In the genomic region with DNA sequence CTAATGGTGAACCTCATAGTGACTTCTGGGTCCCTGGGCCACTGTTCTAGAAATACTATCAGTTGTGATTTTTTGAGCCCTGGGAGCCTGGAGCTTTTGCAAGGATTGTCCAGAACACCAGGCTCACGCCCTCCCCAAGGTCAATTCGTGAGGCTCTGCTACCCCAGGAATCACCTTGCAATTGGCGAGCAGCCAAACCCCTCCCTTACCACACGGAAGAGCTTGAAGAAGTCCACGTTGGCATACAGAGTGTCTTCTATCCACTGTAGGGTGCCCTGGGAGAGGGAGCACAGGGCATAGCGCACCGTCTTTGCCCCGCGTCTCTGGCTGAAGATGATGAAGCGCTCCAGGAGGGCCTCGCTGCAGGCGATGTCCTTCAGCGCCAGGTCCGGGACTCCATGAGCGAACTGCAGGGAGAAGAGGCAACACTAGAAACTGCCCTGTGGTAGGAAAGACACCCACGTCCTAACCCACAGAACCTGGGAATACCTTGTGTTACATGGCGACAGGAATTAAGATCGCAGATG, we compare ENCODE assay signal across 18 cellular contexts. TPM values are rescaled to one million over a fixed set of nuclear protein-coding genes. Genes with fewer than 3 reads are reported as not detected.
DNase-seq lines count a peak whose midpoint lies in the region; ATAC-seq, FAIRE-seq and TF ChIP-seq lines count a peak whose summit lies in the region.
"Had no signal": no experiment of that assay in that cellular context is flagged by ENCODE, and none has a peak within 500 bp of the region (broad histone marks: within the 10 kb centered on the region; RNA-seq: fewer than 3 reads in every experiment).

No MANE protein-coding gene starts in this region.

- H3K79me2 ChIP-seq in H1 (ENCODE audit: control insufficient read depth in 1 of 2, insufficient read depth in 2 of 2, low read length in 2 of 2) (no peaks in the 10 kb centered on the region), parathyroid adenoma (no peaks in the 10 kb centered on the region)

- TF ChIP-seq EP300 in H1 (IDR thresholded peaks at IDR 0.05; ENCODE audit: borderline replicate concordance in 1 of 2, low read depth in 2 of 2, low read length in 2 of 2): no peak

- TF ChIP-seq RAD21 in H1 (IDR thresholded peaks at IDR 0.05 in 1 of 2, conservative IDR thresholded peaks at IDR 0.05 in 1 of 2; ENCODE audit: low read depth in 2 of 2, low read length in 2 of 2): no peak

- H3K9me3 ChIP-seq in right cardiac atrium (ENCODE audit: control insufficient read depth, low read length) (no peaks in the 10 kb centered on the region), H1 (ENCODE audit: insufficient read depth in 2 of 2, low read depth in 1 of 2, low read length in 1 of 2) (no peaks in the 10 kb centered on the region), parathyroid adenoma (ENCODE audit: control insufficient read depth, low read length) (no peaks in the 10 kb centered on the region), body of pancreas (no peaks in the 10 kb centered on the region)
- H3K9me3 ChIP-seq: A549 had no signal

- H2BK15ac ChIP-seq in H1 (ENCODE audit: low read length): no peak overlapping the region

- H3K14ac ChIP-seq in H1 (ENCODE audit: insufficient read length): no peak overlapping the region

- CTCF ChIA-PET in H1 (lab: Charles Lee; ENCODE audit: partially characterized antibody): interaction anchor here (1.1 to 1.9 kb wide), 2 partner anchors 20 to 33 kb away, joined by 3 to 4 read pairs; no protein-coding TSS in a partner anchor

- H2AK5ac ChIP-seq in H1 (ENCODE audit: low read depth, low read length): no peak overlapping the region

- no peak overlapping the region for H3K18ac ChIP-seq in H1 (ENCODE audit: extremely low read depth, low read length)

- no peak overlapping the region for H2BK5ac ChIP-seq in H1 (ENCODE audit: low read depth, low read length)

- H3K79me1 ChIP-seq in H1 (ENCODE audit: low read depth, low read length): no peaks in the 10 kb centered on the region

- DNase-seq in right cardiac atrium (peak; percentile 26 to 59 (median 55)), left cardiac atrium (no peak), H1 (ENCODE audit: low read depth in 1 of 2, low spot score in 2 of 2) (no peak), ureter (ENCODE audit: low spot score) (no peak), body of pancreas (no peak), T-helper 2 cell (no peak)
- DNase-seq: Calu3, Kasumi-1, NCI-H1417 treated with DMSO at 0.1 percent for 48 hours, NCI-H2029, NCI-H226, NCI-H526 had no signal

- no peak overlapping the region for H3K4me3 ChIP-seq in right cardiac atrium (ENCODE audit: low read length)
- H3K4me3 ChIP-seq in H1 (ENCODE audit: extremely low read depth in 1 of 4, insufficient read depth in 2 of 4, low read depth in 3 of 4, low read length in 4 of 4): no peak overlapping the region
- no peak overlapping the region for H3K4me3 ChIP-seq in parathyroid adenoma (ENCODE audit: low read depth, low read length)
- H3K4me3 ChIP-seq in body of pancreas: no peak overlapping the region
- H3K4me3 ChIP-seq: A549 had no signal

- H2BK12ac ChIP-seq in H1 (ENCODE audit: low read depth, low read length): no peak overlapping the region

- WGBS in right cardiac atrium: 91% methylated on average over 18 of the region's 18 CpGs
- 90% methylated on average over 16 of the region's 18 CpGs; no CpG with 5 or more reads in 1 of the 2 experiments for WGBS in H1 (ENCODE audit: extremely low coverage in 1 of 2, insufficient coverage in 1 of 2, insufficient read length in 1 of 2, insufficient replicate concordance in 2 of 2, low coverage in 1 of 2, low lambda C conversion rate in 2 of 2, missing lambda C conversion rate in 1 of 2), 2 experiments
- WGBS in body of pancreas, 2 donors: 74 to 80% methylated on average over 18 of the region's 18 CpGs

- H4K20me1 ChIP-seq in H1 (replicated peaks in 1 of 2; ENCODE audit: control insufficient read depth in 1 of 2, insufficient read depth in 2 of 2, low read length in 2 of 2): no peaks in the 10 kb centered on the region

- no peak overlapping the region for H3K27ac ChIP-seq in right cardiac atrium (ENCODE audit: low read length)
- H3K27ac ChIP-seq in H1 (ENCODE audit: low read depth, low read length): no peak overlapping the region
- H3K27ac ChIP-seq in parathyroid adenoma: peak overlapping the region; percentile 99
- no peak overlapping the region for H3K27ac ChIP-seq in body of pancreas
- H3K27ac ChIP-seq: A549 had no signal

- H3K27me3 ChIP-seq in right cardiac atrium (ENCODE audit: control insufficient read depth, insufficient read depth) (no peaks in the 10 kb centered on the region), H1 (replicated peaks in 1 of 4; ENCODE audit: control insufficient read depth in 3 of 4, extremely low read depth in 1 of 4, insufficient read depth in 3 of 4, low read length in 3 of 4) (no peaks in the 10 kb centered on the region; a peak in 2 of 7 replicates), parathyroid adenoma (ENCODE audit: control insufficient read depth, insufficient read depth, low read length) (no peaks in the 10 kb centered on the region), body of pancreas (no peaks in the 10 kb centered on the region)

- H2BK20ac ChIP-seq in H1 (ENCODE audit: low read length): no peak overlapping the region

- H2BK120ac ChIP-seq in H1 (replicated peaks; ENCODE audit: low read depth, low read length): no peak overlapping the region

- H3K23ac ChIP-seq in H1 (ENCODE audit: insufficient read length): no peak overlapping the region

- no peak for FAIRE-seq in H1 (lab: Jason Lieb, UNC)
- FAIRE-seq: A549, H54, HepG2 had no signal

- H3K9ac ChIP-seq in H1 (replicated peaks in 1 of 4; ENCODE audit: extremely low read depth in 1 of 4, low read depth in 3 of 4, low read length in 3 of 4): no peak overlapping the region
- no peak overlapping the region for H3K9ac ChIP-seq in parathyroid adenoma

- H3K56ac ChIP-seq in H1 (replicated peaks; ENCODE audit: insufficient read length, low read depth, low read length): no peak overlapping the region

- TF ChIP-seq POLR2A in H1 (IDR thresholded peaks at IDR 0.05; ENCODE audit: control extremely low read depth in 1 of 2, low read depth in 2 of 2, low read length in 2 of 2): no peak
- no peak for TF ChIP-seq POLR2A in body of pancreas (IDR thresholded peaks at IDR 0.05)

- H3K36me3 ChIP-seq in H1 (ENCODE audit: control insufficient read depth in 2 of 4, insufficient read depth in 4 of 4, low read length in 3 of 4) (no peaks in the 10 kb centered on the region), parathyroid adenoma (ENCODE audit: control insufficient read depth, insufficient read depth, low read length) (no peaks in the 10 kb centered on the region), body of pancreas (replicated peaks in 1 of 2; ENCODE audit: insufficient read depth in 1 of 2, low read depth in 2 of 2) (no peaks in the 10 kb centered on the region)

- intact Hi-C loops in right cardiac atrium (cut with DNase I): no loop called here
- intact Hi-C loops in left cardiac atrium (cut with DNase I): no loop called here
- intact Hi-C loops in body of pancreas (cut with DNase I): no loop called here

- POLR2A ChIA-PET in H1 (lab: Charles Lee; ENCODE audit: partially characterized antibody): no interaction called here

- no peak overlapping the region for H4K91ac ChIP-seq in H1 (replicated peaks; ENCODE audit: insufficient read length, low read length)

- ATAC-seq in right cardiac atrium (no peak), left cardiac atrium (no peak), GM18498 (IDR thresholded peaks at IDR 0.05; ENCODE audit: unreplicated experiment) (no peak), body of pancreas (no peak)
- ATAC-seq: A549, HepG2 had no signal

- H3K4me2 ChIP-seq in H1 (ENCODE audit: insufficient read depth in 1 of 2, low read depth in 2 of 2, low read length in 2 of 2): no peak overlapping the region
- H3K4me2 ChIP-seq in parathyroid adenoma (ENCODE audit: low read length): no peak overlapping the region
- H3K4me2 ChIP-seq: A549 had no signal

- H3K4me1 ChIP-seq in right cardiac atrium (ENCODE audit: control insufficient read depth, insufficient read depth, low read length) (peaks cover 10% of the 10 kb centered on the region), H1 (replicated peaks in 1 of 4; ENCODE audit: control insufficient read depth in 3 of 4, insufficient read depth in 4 of 4, low read length in 3 of 4) (peaks cover 0 to 8% (median 6%) of the 10 kb centered on the region in 4 experiments; a peak in 5 of 7 replicates), parathyroid adenoma (peaks cover 68% of the 10 kb centered on the region), body of pancreas (peaks cover 12% of the 10 kb centered on the region)

- no peak overlapping the region for H2AFZ ChIP-seq in H1 (ENCODE audit: low read length)
- no peak overlapping the region for H2AFZ ChIP-seq in parathyroid adenoma

- no peak overlapping the region for H4K5ac ChIP-seq in H1 (ENCODE audit: insufficient read length, low read depth, low read length)

- no peak overlapping the region for H3K4ac ChIP-seq in H1 (replicated peaks; ENCODE audit: insufficient read length, low read depth, low read length)

- peak overlapping the region; percentile 9; the same call in 1 of the 2 replicates for H4K8ac ChIP-seq in H1 (ENCODE audit: extremely low read depth, insufficient read depth, low read length)

- no peaks in the 10 kb centered on the region for H3K23me2 ChIP-seq in H1 (ENCODE audit: low read depth, low read length)

- no peak for TF ChIP-seq CTCF in H1 (IDR thresholded peaks at IDR 0.05; ENCODE audit: control extremely low read depth in 1 of 3, insufficient read depth in 1 of 3, low read depth in 1 of 3, low read length in 3 of 3)
- TF ChIP-seq CTCF in parathyroid adenoma (IDR thresholded peaks at IDR 0.05): no peak
- no peak for TF ChIP-seq CTCF in body of pancreas (IDR thresholded peaks at IDR 0.05)

TF ChIP-seq in H1, 55 proteins besides CTCF, POLR2A, EP300 and RAD21 (continues in another document):
- TF ChIP-seq JUND (IDR thresholded peaks at IDR 0.05; ENCODE audit: low read length) (no peak), SIX5 (IDR thresholded peaks at IDR 0.05; ENCODE audit: low read depth, low read length) (no peak), SP1 (IDR thresholded peaks at IDR 0.05; ENCODE audit: low read depth, low read length) (no peak), RBBP5 (IDR thresholded peaks at IDR 0.05; ENCODE audit: borderline replicate concordance, low read depth, low read length) (no peak), BCL11A (IDR thresholded peaks at IDR 0.05; ENCODE audit: low read depth in 2 of 2, low read length in 2 of 2) (no peak)

RNA-seq across cellular contexts. Expression of a gene that starts 22.3 kb away (rescaled TPM):
- total RNA-seq in right cardiac atrium (under 1 TPM in 2 of 4 donors, not detected in 2; 0.06 to 0.19 TPM), left cardiac atrium (under 1 TPM; 0.21 TPM), ureter (1.8 TPM), body of pancreas (under 1 TPM; under 0.01 TPM)
- polyA plus RNA-seq in right cardiac atrium (0.09 TPM), H1 (2011; rRNA removed) (0.06 TPM in 2 replicates)
- not detected in 2 replicates for total RNA-seq in H1 (2021; fragmentation: NEBNext Ultra II Directional; extraction: Animal tissue kit (Norgen Biotek cat#: 25700))
- 0.06 TPM for polyA plus RNA-seq in H1 (2011; cell fraction: cytosol; rRNA removed)
- polyA plus RNA-seq in H1 (2011; cell fraction: nucleus; rRNA removed): 0.50 TPM
- 0.12 to 0.62 TPM (median 0.24 TPM) in 4 replicates for polyA plus RNA-seq in H1 (2012, experiment 1 of 2)
- not detected for polyA plus RNA-seq in H1 (2012, experiment 2 of 2)
- polyA plus RNA-seq in H1 (2013, experiment 1 of 2): 0.06 TPM
- 0.07 TPM for polyA plus RNA-seq in H1 (2013, experiment 2 of 2)
- polyA minus RNA-seq in H1 (2011; rRNA and poly(A)+ RNA removed): 0.02 and 0.03 TPM in 2 replicates
- polyA minus RNA-seq in H1 (2011; cell fraction: cytosol; rRNA and poly(A)+ RNA removed): not detected
- not detected for polyA minus RNA-seq in H1 (2011; cell fraction: nucleus; rRNA and poly(A)+ RNA removed)
- total RNA-seq: SK-MEL-5 had no signal

Comparison
In these comparisons a context has a peak if more than half of its experiments do, and no peak if none do; other contexts are left out.
1. DNase-seq: peak in right cardiac atrium (3 of 3); none in left cardiac atrium (single experiment), H1 (0 of 2), ureter (single experiment), body of pancreas (0 of 4) and T-helper 2 cell (0 of 5).